Comparison of ENCODE assay signal across 23 cellular contexts in genomic region chr20:16944753-16945152, GRCh38.
DNase-seq lines count a peak whose midpoint lies in the region; ATAC-seq, FAIRE-seq and TF ChIP-seq lines count a peak whose summit lies in the region.
"Had no signal": no experiment of that assay in that cellular context is flagged by ENCODE, and none has a peak within 500 bp of the region (broad histone marks: within the 10 kb centered on the region; RNA-seq: fewer than 3 reads in every experiment).

No MANE protein-coding gene starts in this region.

- H2AK5ac ChIP-seq in IMR-90 (ENCODE audit: low read depth, low read length) (no peak overlapping the region), trophoblast cell (ENCODE audit: low read length) (no peak overlapping the region)

- H3F3A ChIP-seq in SK-N-SH (replicated peaks; ENCODE audit: insufficient read depth) = no peaks in the 10 kb centered on the region

- H3K14ac ChIP-seq in IMR-90 (replicated peaks; ENCODE audit: low read depth, low read length) (no peak overlapping the region), trophoblast cell (ENCODE audit: low read length) (no peak overlapping the region)

- H3K9me1 ChIP-seq in IMR-90 (ENCODE audit: insufficient read depth, low read length) = no peaks in the 10 kb centered on the region

- intact Hi-C loops in IMR-90 (cut with micrococcal nuclease) (no loop called here), gastrocnemius medialis (cut with DNase I; ENCODE audit: low total_unique reads) (no loop called here), mucosa of descending colon (cut with DNase I, micrococcal nuclease) (no loop called here)

- TF ChIP-seq CTCF in IMR-90 (conservative IDR thresholded peaks at IDR 0.05; ENCODE audit: low read depth, low read length) = no peak
- TF ChIP-seq CTCF in astrocyte (IDR thresholded peaks at IDR 0.05; ENCODE audit: insufficient read depth, low read depth, low read length) = no peak
- TF ChIP-seq CTCF in gastrocnemius medialis (IDR thresholded peaks at IDR 0.05 in 4 of 5, conservative IDR thresholded peaks at IDR 0.05 in 1 of 5) = no peak
- TF ChIP-seq CTCF in mucosa of descending colon (IDR thresholded peaks at IDR 0.05) = no peak
- no peak for TF ChIP-seq CTCF in SK-N-SH (IDR thresholded peaks at IDR 0.05)

- no peak overlapping the region for H4K12ac ChIP-seq in trophoblast cell (ENCODE audit: low read depth, low read length)

- no TSS peak for BruUV-seq in IMR-90 (replicated peaks; lab: Mats Ljungman, UMichigan)

- H3K27me3 Mint-ChIP-seq in astrocyte (ENCODE audit: low read depth, unreplicated experiment) = no peaks in the 10 kb centered on the region
- H3K27me3 Mint-ChIP-seq: B cell; CD4-positive, alpha-beta memory T cell had no signal

- WGBS in IMR-90 (ENCODE audit: extremely low coverage in 2 of 2, insufficient read length in 1 of 2), 2 experiments = no CpG with 5 or more reads among the region's 2 CpGs
- WGBS in trophoblast cell (ENCODE audit: extremely low coverage, insufficient coverage, insufficient read length) = no CpG with 5 or more reads among the region's 2 CpGs
- WGBS in SK-N-SH (ENCODE audit: low lambda C conversion rate) = 28% methylated on average over 2 of the region's 2 CpGs

- H2BK15ac ChIP-seq in IMR-90 (ENCODE audit: low read depth, low read length) = 0 out of 3 replicates have a peak overlapping the region, but pooled peaks have one; percentile 36

- POLR2A ChIA-PET in IMR-90 (lab: Charles Lee; ENCODE audit: unreplicated experiment) = no interaction called here
- POLR2A ChIA-PET in SK-N-SH (lab: Yijun Ruan, JAX) = no interaction called here

- no peak overlapping the region for H3K4me3 ChIP-seq in IMR-90 (ENCODE audit: insufficient read depth, low read depth, low read length)
- no peak overlapping the region for H3K4me3 ChIP-seq in astrocyte (ENCODE audit: insufficient read depth, low read depth, low read length)
- no peak overlapping the region for H3K4me3 ChIP-seq in trophoblast cell (ENCODE audit: low read depth, low read length)
- no peak overlapping the region for H3K4me3 ChIP-seq in gastrocnemius medialis
- no peak overlapping the region for H3K4me3 ChIP-seq in mucosa of descending colon
- no peak overlapping the region for H3K4me3 ChIP-seq in SK-N-SH (ENCODE audit: low read depth in 2 of 2, low read length in 1 of 2)
- H3K4me3 ChIP-seq: Peyer's patch had no signal

- peaks cover 52% of the 10 kb centered on the region for H3K4me1 Mint-ChIP-seq in astrocyte (ENCODE audit: low read depth, unreplicated experiment)
- H3K4me1 Mint-ChIP-seq: B cell; CD4-positive, alpha-beta memory T cell had no signal

- no peaks in the 10 kb centered on the region for H3K79me2 ChIP-seq in astrocyte (ENCODE audit: insufficient read depth, low read length)
- no peaks in the 10 kb centered on the region for H3K79me2 ChIP-seq in trophoblast cell (ENCODE audit: control insufficient read depth, insufficient read depth, low read length, poor library complexity)
- no peaks in the 10 kb centered on the region for H3K79me2 ChIP-seq in SK-N-SH (ENCODE audit: insufficient read depth)

- H3K79me1 ChIP-seq in IMR-90 (ENCODE audit: low read depth in 1 of 2, low read length in 2 of 2) (no peaks in the 10 kb centered on the region), trophoblast cell (ENCODE audit: low read length) (peaks cover 2% of the 10 kb centered on the region)

- no peak overlapping the region for H2AK9ac ChIP-seq in IMR-90 (replicated peaks; ENCODE audit: low read depth, low read length, poor library complexity)

- H3K4me1 ChIP-seq in IMR-90 (ENCODE audit: control insufficient read depth, insufficient read depth, low read length) = peaks cover 8% of the 10 kb centered on the region
- H3K4me1 ChIP-seq in astrocyte (ENCODE audit: insufficient read depth, low read length) = peaks cover 5% of the 10 kb centered on the region
- H3K4me1 ChIP-seq in trophoblast cell (ENCODE audit: control insufficient read depth in 1 of 2, insufficient read depth in 2 of 2, low read length in 2 of 2) = peaks cover 0 to 7% of the 10 kb centered on the region in 2 experiments
- H3K4me1 ChIP-seq in gastrocnemius medialis = no peaks in the 10 kb centered on the region
- no peaks in the 10 kb centered on the region for H3K4me1 ChIP-seq in mucosa of descending colon (ENCODE audit: low read depth)
- H3K4me1 ChIP-seq in SK-N-SH (ENCODE audit: control insufficient read depth in 1 of 2, insufficient read depth in 2 of 2, low read depth in 1 of 2, low read length in 1 of 2) = no peaks in the 10 kb centered on the region
- H3K4me1 ChIP-seq: Peyer's patch had no signal

- H4K5ac ChIP-seq in IMR-90 (ENCODE audit: low read depth, low read length) = no peak overlapping the region; the same call in 1 of the 2 replicates

- peaks cover 5% of the 10 kb centered on the region for H3K9me3 Mint-ChIP-seq in astrocyte (ENCODE audit: unreplicated experiment)

- H4K20me1 ChIP-seq in IMR-90 (ENCODE audit: insufficient read depth, low read length) = no peaks in the 10 kb centered on the region
- H4K20me1 ChIP-seq in astrocyte (ENCODE audit: insufficient read depth, low read length) = no peaks in the 10 kb centered on the region
- H4K20me1 ChIP-seq in SK-N-SH (ENCODE audit: insufficient read depth) = no peaks in the 10 kb centered on the region

- dilution Hi-C loops in IMR-90 (cut with HindIII; ENCODE audit: low sequenced_read_pairs, unreplicated experiment) = no loop called here

- TF ChIP-seq RAD21 in IMR-90 (IDR thresholded peaks at IDR 0.05; ENCODE audit: low read length) (no peak), SK-N-SH (IDR thresholded peaks at IDR 0.05; ENCODE audit: low read length) (no peak)

- peak overlapping the region; percentile 7; the same call in 1 of the 2 replicates for H2BK120ac ChIP-seq in IMR-90 (ENCODE audit: low read depth, low read length)
- H2BK120ac ChIP-seq in trophoblast cell (ENCODE audit: insufficient read depth, low read length, poor library complexity) = no peak overlapping the region

- peaks cover 2% of the 10 kb centered on the region for H3K36me3 Mint-ChIP-seq in astrocyte (ENCODE audit: low read depth, unreplicated experiment)
- H3K36me3 Mint-ChIP-seq: CD4-positive, alpha-beta memory T cell had no signal

- peak overlapping the region; percentile 97 for H3K27ac Mint-ChIP-seq in astrocyte (ENCODE audit: unreplicated experiment)
- H3K27ac Mint-ChIP-seq: B cell; CD4-positive, alpha-beta memory T cell; HFFc6 had no signal

- H3K27ac ChIP-seq in IMR-90 (ENCODE audit: insufficient read depth, low read length) (peak overlapping the region; percentile 27; the same call in 1 of the 2 replicates), astrocyte (ENCODE audit: low read depth, low read length) (no peak overlapping the region), trophoblast cell (ENCODE audit: low read depth, low read length) (peak overlapping the region; percentile 27), gastrocnemius medialis (no peak overlapping the region), SK-N-SH (ENCODE audit: low read depth in 2 of 2, low read length in 1 of 2) (no peak overlapping the region)
- H3K27ac ChIP-seq: Peyer's patch had no signal

- H3K36me3 ChIP-seq in IMR-90 (ENCODE audit: control insufficient read depth, insufficient read depth, low read length) (no peaks in the 10 kb centered on the region), astrocyte (ENCODE audit: insufficient read depth, low read length) (no peaks in the 10 kb centered on the region), trophoblast cell (ENCODE audit: control insufficient read depth in 1 of 2, insufficient read depth in 2 of 2, low read length in 2 of 2) (no peaks in the 10 kb centered on the region), gastrocnemius medialis (no peaks in the 10 kb centered on the region), mucosa of descending colon (ENCODE audit: low read depth) (no peaks in the 10 kb centered on the region), SK-N-SH (replicated peaks in 1 of 2; ENCODE audit: control insufficient read depth in 1 of 2, insufficient read depth in 2 of 2, low read length in 1 of 2) (no peaks in the 10 kb centered on the region)
- H3K36me3 ChIP-seq: Peyer's patch had no signal

- no peak overlapping the region for H3K4ac ChIP-seq in IMR-90 (ENCODE audit: low read depth, low read length)
- H3K4ac ChIP-seq in trophoblast cell (ENCODE audit: low read depth, low read length) = no peak overlapping the region

- no peaks in the 10 kb centered on the region for H3K9me2 ChIP-seq in SK-N-SH

- H3K18ac ChIP-seq in IMR-90 (ENCODE audit: low read depth, low read length) (peak overlapping the region; percentile 65), trophoblast cell (ENCODE audit: low read length) (no peak overlapping the region)

- DNase-seq in IMR-90 = no peak
- peak; percentile 56 for DNase-seq in astrocyte (ENCODE audit: low read depth)
- peak; percentile 11 for DNase-seq in left kidney (ENCODE audit: low read depth, low spot score)
- peak; percentile 29 to 66 for DNase-seq in trophoblast cell
- no peak for DNase-seq in gastrocnemius medialis
- no peak for DNase-seq in mucosa of descending colon
- DNase-seq in SK-N-SH = no peak
- DNase-seq: CD4-positive, alpha-beta memory T cell; DMS79; GOT3; HFFc6; Karpas-422; MM.1S; NCI-H1092 treated with DMSO at 0.1 percent for 48 hours; NCI-H1694 treated with DMSO at 0.1 percent for 48 hours; NCI-H446 treated with DMSO at 0.1 percent for 48 hours; NCI-H774; Peyer's patch; Right ventricle myocardium superior; T-helper 1 cell had no signal

- TF ChIP-seq EP300 in SK-N-SH (IDR thresholded peaks at IDR 0.05; ENCODE audit: borderline replicate concordance in 1 of 2, low read depth in 1 of 2, low read length in 1 of 2) = no peak

- H4K91ac ChIP-seq in IMR-90 (ENCODE audit: insufficient read depth, low read depth, low read length) (peak overlapping the region; percentile 32; the same call in 1 of the 2 replicates), trophoblast cell (ENCODE audit: low read depth, low read length) (no peak overlapping the region)

- no peak for TF ChIP-seq POLR2A in IMR-90 (IDR thresholded peaks at IDR 0.05; ENCODE audit: low read depth, low read length)
- TF ChIP-seq POLR2A in gastrocnemius medialis (IDR thresholded peaks at IDR 0.05) = no peak

- H2BK5ac ChIP-seq in IMR-90 (ENCODE audit: low read depth, low read length, poor library complexity, severe bottlenecking) (no peak overlapping the region), trophoblast cell (ENCODE audit: low read depth, low read length, poor library complexity) (peak overlapping the region; percentile 12)

- H3K4me3 Mint-ChIP-seq in astrocyte (ENCODE audit: unreplicated experiment) = peak overlapping the region; percentile 60
- H3K4me3 Mint-ChIP-seq: B cell; CD4-positive, alpha-beta memory T cell; HFFc6 had no signal

- H2BK20ac ChIP-seq in IMR-90 (ENCODE audit: low read depth, low read length) = peak overlapping the region; percentile 32; the same call in 1 of the 2 replicates

- CTCF ChIA-PET in IMR-90 (lab: Yijun Ruan, JAX) = no interaction called here
- CTCF ChIA-PET in SK-N-SH (lab: Yijun Ruan, JAX) = no interaction called here

- H3K56ac ChIP-seq in IMR-90 (ENCODE audit: extremely low read depth, insufficient read depth, low read length) = no peak overlapping the region

- FAIRE-seq in astrocyte (lab: Jason Lieb, UNC) = no peak

- H2BK12ac ChIP-seq in trophoblast cell (ENCODE audit: low read length) = peak overlapping the region; percentile 27

- H3K4me2 ChIP-seq in IMR-90 (ENCODE audit: low read depth, low read length) = no peak overlapping the region
- H3K4me2 ChIP-seq in astrocyte (ENCODE audit: low read length) = peak overlapping the region; percentile 8
- no peak overlapping the region for H3K4me2 ChIP-seq in trophoblast cell (ENCODE audit: low read length)
- no peak overlapping the region for H3K4me2 ChIP-seq in SK-N-SH

- H3K27me3 ChIP-seq in IMR-90 (ENCODE audit: control insufficient read depth, insufficient read depth, low read length) = no peaks in the 10 kb centered on the region
- H3K27me3 ChIP-seq in astrocyte (ENCODE audit: insufficient read depth, low read length) = no peaks in the 10 kb centered on the region
- H3K27me3 ChIP-seq in trophoblast cell (ENCODE audit: insufficient read depth, low read length) = no peaks in the 10 kb centered on the region
- no peaks in the 10 kb centered on the region for H3K27me3 ChIP-seq in gastrocnemius medialis
- no peaks in the 10 kb centered on the region for H3K27me3 ChIP-seq in SK-N-SH (ENCODE audit: insufficient read depth)
- H3K27me3 ChIP-seq: Peyer's patch had no signal

- H3K9ac ChIP-seq in IMR-90 (ENCODE audit: low read depth, low read length) = 0 out of 2 replicates have a peak overlapping the region, but pooled peaks have one; percentile 42
- H3K9ac ChIP-seq in astrocyte (ENCODE audit: low read length) = no peak overlapping the region
- H3K9ac ChIP-seq in trophoblast cell (ENCODE audit: low read length) = no peak overlapping the region
- H3K9ac ChIP-seq in SK-N-SH = no peak overlapping the region

- peaks cover 2% of the 10 kb centered on the region for H3K9me3 ChIP-seq in IMR-90 (ENCODE audit: control insufficient read depth, insufficient read depth, low read length)
- no peaks in the 10 kb centered on the region for H3K9me3 ChIP-seq in astrocyte (ENCODE audit: insufficient read depth, low read depth, low read length)
- H3K9me3 ChIP-seq in trophoblast cell (ENCODE audit: insufficient read depth, low read depth, low read length) = no peaks in the 10 kb centered on the region
- H3K9me3 ChIP-seq in gastrocnemius medialis = no peaks in the 10 kb centered on the region
- no peaks in the 10 kb centered on the region for H3K9me3 ChIP-seq in mucosa of descending colon
- 0 out of 2 replicates have a peak, but pooled peaks cover under 1% of the 10 kb centered on the region for H3K9me3 ChIP-seq in SK-N-SH
- H3K9me3 ChIP-seq: Peyer's patch had no signal

- H4K8ac ChIP-seq in IMR-90 (ENCODE audit: low read depth in 2 of 2, low read length in 2 of 2) (peak overlapping the region; percentile 61 to 87), trophoblast cell (ENCODE audit: low read depth, low read length) (peak overlapping the region; percentile 54)

- H2AFZ ChIP-seq in IMR-90 (replicated peaks; ENCODE audit: low read length, poor library complexity) (peak overlapping the region; percentile 52), astrocyte (ENCODE audit: low read depth, low read length) (no peak overlapping the region), trophoblast cell (ENCODE audit: insufficient read depth, low read length, poor library complexity) (no peak overlapping the region), SK-N-SH (ENCODE audit: low read depth) (no peak overlapping the region)

- H3K23ac ChIP-seq in IMR-90 (ENCODE audit: low read depth, low read length) (no peak overlapping the region), trophoblast cell (ENCODE audit: low read length) (no peak overlapping the region)

- in situ Hi-C loops in IMR-90 (cut with MboI; ENCODE audit: low sequenced_read_pairs) = no loop called here
- in situ Hi-C loops in gastrocnemius medialis (cut with MboI; ENCODE audit: low sequenced_read_pairs in 4 of 4) = no loop called here

- peak; percentile 54 for ATAC-seq in IMR-90 (ENCODE audit: low read depth)
- no peak for ATAC-seq in HG03045 (IDR thresholded peaks at IDR 0.05; ENCODE audit: unreplicated experiment)
- ATAC-seq in gastrocnemius medialis = no peak
- no peak for ATAC-seq in mucosa of descending colon
- ATAC-seq: SK-N-SH treated with all-trans-retinoic acid at 6 μM for 48 hours had no signal

Comparison
In these comparisons a context has a peak if more than half of its experiments do, and no peak if none do; other contexts are left out.
1. DNase-seq: peak in astrocyte (single experiment), left kidney (single experiment) and trophoblast cell (2 of 2); none in IMR-90 (single experiment), gastrocnemius medialis (0 of 2), mucosa of descending colon (0 of 3) and SK-N-SH (single experiment).
2. H3K27ac ChIP-seq: peak in IMR-90 (single experiment) and trophoblast cell (single experiment); none in astrocyte (single experiment), gastrocnemius medialis (0 of 4) and SK-N-SH (0 of 2).